ENCODE assay signal across 8 cellular contexts in genomic region chr11:73142128-73142377, GRCh38. TPM values are rescaled to one million over a fixed set of nuclear protein-coding genes. Genes with fewer than 3 reads are reported as not detected.
A peak's percentile ranks its signal among the peaks of the same experiment; 100 is the strongest.
DNase-seq lines count a peak whose midpoint lies in the region; ATAC-seq and TF ChIP-seq lines count a peak whose summit lies in the region.

Gene FCHSD2 (minus strand): TSS chr11:73142318. CDS start chr11:73141877, 441 bp downstream.

- H3K27me3 ChIP-seq in HUES48 (ENCODE audit: control insufficient read depth, insufficient read depth, low read length) (peaks cover 10% of the 10 kb centered on the region), transverse colon (no peaks in the 10 kb centered on the region)

- H3K27me3 Mint-ChIP-seq in central memory CD8-positive, alpha-beta T cell, result no peaks in the 10 kb centered on the region

- H3K9me3 Mint-ChIP-seq in central memory CD8-positive, alpha-beta T cell, result no peaks in the 10 kb centered on the region

- intact Hi-C loops in transverse colon (cut with DNase I; ENCODE audit: low total_unique reads), result loop anchor here (5.0 kb wide), 1 partner anchor 35 kb away; no protein-coding TSS in a partner anchor

- H3K4me3 Mint-ChIP-seq in central memory CD8-positive, alpha-beta T cell, result peak within 1 kb of the TSS; percentile 88

- H3K27ac Mint-ChIP-seq in central memory CD8-positive, alpha-beta T cell (ENCODE audit: low read depth), result peak within 1 kb of the TSS; percentile 96

- TF ChIP-seq POLR2A in transverse colon (IDR thresholded peaks at IDR 0.05), result no peak

- H3K4me1 Mint-ChIP-seq in central memory CD8-positive, alpha-beta T cell, result peaks cover 40% of the 10 kb centered on the region

- TF ChIP-seq CTCF in AG09309 (IDR thresholded peaks at IDR 0.05; ENCODE audit: control insufficient read depth, insufficient read depth, low read depth, low read length, missing control alignments) (no peak), transverse colon (IDR thresholded peaks at IDR 0.05) (no peak)

- DNase-seq in AG09309 (ENCODE audit: low read depth), result no peak
- DNase-seq in central memory CD8-positive, alpha-beta T cell (ENCODE audit: low spot score in 2 of 2), result no peak
- DNase-seq in lung microvascular endothelial cell (ENCODE audit: low read depth in 2 of 2), result no peak
- DNase-seq in transverse colon, result no peak
- no peak for DNase-seq in Kasumi-1 (lab: John Stamatoyannopoulos, UW)
- DNase-seq in activated CD4-positive, alpha-beta T cell treated with anti-CD3 and anti-CD28 coated beads for 1 hour, result no peak
- no peak for DNase-seq in NCI-H510A (lab: John Stamatoyannopoulos, UW)

- H3K27ac ChIP-seq in HUES48 (ENCODE audit: low read depth, low read length) (peak within 1 kb of the TSS; percentile 89), transverse colon (peak within 1 kb of the TSS; percentile 93 to 98 (median 96))

- H3K36me3 ChIP-seq in HUES48 (ENCODE audit: control insufficient read depth, insufficient read depth, low read length), result peaks cover 3% of the 10 kb centered on the region; the same call in 1 of the 2 replicates
- no peaks in the 10 kb centered on the region for H3K36me3 ChIP-seq in transverse colon

- H3K4me3 ChIP-seq in AG09309 (ENCODE audit: control insufficient read depth, low read depth, low read length) (peak within 1 kb of the TSS; percentile 88), HUES48 (ENCODE audit: low read depth, low read length) (peak within 1 kb of the TSS; percentile 74), transverse colon (peak within 1 kb of the TSS; percentile 70 to 81 (median 76))

- ATAC-seq in central memory CD8-positive, alpha-beta T cell (replicated peaks; ENCODE audit: extremely low read depth, poor library complexity, severe bottlenecking), result no peak

- peak within 1 kb of the TSS; percentile 88 for H3K9ac ChIP-seq in HUES48 (ENCODE audit: low read depth, low read length)

- 0% methylated on average over 2 of the region's 35 CpGs; no CpG with 5 or more reads in 1 of the 2 donors for WGBS in transverse colon (ENCODE audit: low coverage in 1 of 2), 2 donors

- H3K36me3 Mint-ChIP-seq in central memory CD8-positive, alpha-beta T cell (ENCODE audit: insufficient read depth), result peaks cover 27% of the 10 kb centered on the region

- no peaks in the 10 kb centered on the region for H3K9me3 ChIP-seq in HUES48 (ENCODE audit: control insufficient read depth, insufficient read depth, low read length)
- H3K9me3 ChIP-seq in transverse colon, result no peaks in the 10 kb centered on the region

- H3K4me1 ChIP-seq in HUES48 (ENCODE audit: control insufficient read depth, insufficient read depth, low read length), result peaks cover 15% of the 10 kb centered on the region
- peaks cover 9 to 43% (median 17%) of the 10 kb centered on the region in 4 donors for H3K4me1 ChIP-seq in transverse colon

- TF ChIP-seq EP300 in transverse colon (IDR thresholded peaks at IDR 0.05; ENCODE audit: low read depth), result no peak

- in situ Hi-C loops in transverse colon (cut with MboI; ENCODE audit: low pct_ligation_motif_present in 1 of 4, low pct_unique_long_range_greater_than_20kb in 1 of 4, low sequenced_read_pairs in 3 of 4), result no loop called here

RNA-seq across cellular contexts. Expression of gene FCHSD2, which starts in this region (rescaled TPM):
- total RNA-seq in lung microvascular endothelial cell (13.7 and 15.9 TPM in 2 replicates), transverse colon (10 to 100 TPM in 3 of 4 donors, 1 to 10 TPM in 1; 9.1 to 15.9 (median 15.0) TPM)
